8 cellular contexts compared by ENCODE assay signal in genomic region chrX:20140410-20140809, GRCh38. TPM values are rescaled to one million over a fixed set of nuclear protein-coding genes. Genes with fewer than 3 reads are reported as not detected.
A peak's percentile ranks its signal among the peaks of the same experiment; 100 is the strongest.
DNase-seq lines count a peak whose midpoint lies in the region; ATAC-seq, FAIRE-seq and TF ChIP-seq lines count a peak whose summit lies in the region.

No MANE protein-coding gene starts in this region.

- H3K9me2 ChIP-seq in MM.1S (replicated peaks; ENCODE audit: insufficient read depth, low read length): no peaks in the 10 kb centered on the region

- FAIRE-seq in colon (lab: Jason Lieb, UNC): peak; percentile 86
- FAIRE-seq in HTR-8/SVneo (lab: Jason Lieb, UNC): no peak

- POLR2A ChIA-PET in CD8-positive, alpha-beta T cell (lab: Charles Lee): no interaction called here

- H3K79me2 ChIP-seq in MM.1S (ENCODE audit: low read length): peaks cover 59% of the 10 kb centered on the region

- no peak for TF ChIP-seq CTCF in CD8-positive, alpha-beta T cell (IDR thresholded peaks at IDR 0.05)
- TF ChIP-seq CTCF in MM.1S (IDR thresholded peaks at IDR 0.05; ENCODE audit: low read length) (no peak), neural crest cell (conservative IDR thresholded peaks at IDR 0.05) (no peak)

- H3K4me3 ChIP-seq in CD8-positive, alpha-beta T cell (ENCODE audit: low read depth, low read length): peak overlapping the region; percentile 73
- peak overlapping the region; percentile 81 for H3K4me3 ChIP-seq in MM.1S (ENCODE audit: low read length)

- peaks cover 15% of the 10 kb centered on the region for H3K4me1 ChIP-seq in CD8-positive, alpha-beta T cell (ENCODE audit: insufficient read depth, low read length)
- peaks cover 4% of the 10 kb centered on the region; the same call in 1 of the 2 replicates for H3K4me1 ChIP-seq in MM.1S (ENCODE audit: low read length)

- peaks cover 26% of the 10 kb centered on the region for H3K36me3 Mint-ChIP-seq in CD8-positive, alpha-beta T cell
- H3K36me3 Mint-ChIP-seq in neural crest cell (ENCODE audit: low read depth): peaks cover 21% of the 10 kb centered on the region

- no peak for ATAC-seq in CD8-positive, alpha-beta T cell

- peak overlapping the region; percentile 79 for H3K27ac ChIP-seq in CD8-positive, alpha-beta T cell (ENCODE audit: low read depth, low read length)
- no peak overlapping the region for H3K27ac ChIP-seq in MM.1S (ENCODE audit: low read length)

- H3F3A ChIP-seq in MM.1S (ENCODE audit: insufficient read depth, low read length): no peaks in the 10 kb centered on the region

- intact Hi-C loops in CD8-positive, alpha-beta T cell (cut with DNase I, micrococcal nuclease): loop anchor here (2.0 to 10.0 kb wide), 5 partner anchors 112 to 1156 kb away; partner anchors contain the start of genes BCLAF3 (in 2 of the 2), PHKA2 (in 1 of the 2) and RPS6KA3 (in 1 of the 2)

- no peak for DNase-seq in CD8-positive, alpha-beta T cell
- DNase-seq in MM.1S (no peak), neural crest cell (ENCODE audit: low read depth, low spot score) (no peak), HTR-8/SVneo (ENCODE audit: insufficient read length, low spot score) (no peak), COR-L47 (lab: John Stamatoyannopoulos, UW) (no peak), NCI-H1105 treated with DMSO at 0.1 percent for 48 hours (lab: John Stamatoyannopoulos, UW) (no peak), NCI-H1417 treated with DMSO at 0.1 percent for 48 hours (lab: John Stamatoyannopoulos, UW) (no peak)

- H3K27me3 ChIP-seq in CD8-positive, alpha-beta T cell (ENCODE audit: insufficient read depth, low read length): no peaks in the 10 kb centered on the region
- no peaks in the 10 kb centered on the region for H3K27me3 ChIP-seq in MM.1S (replicated peaks; ENCODE audit: insufficient read depth, low read length)

- peaks cover 8% of the 10 kb centered on the region for H4K20me1 ChIP-seq in MM.1S (ENCODE audit: insufficient read depth, low read length)

- H3K36me3 ChIP-seq in CD8-positive, alpha-beta T cell (ENCODE audit: insufficient read depth, low read length): no peaks in the 10 kb centered on the region
- peaks cover 8% of the 10 kb centered on the region for H3K36me3 ChIP-seq in MM.1S (replicated peaks; ENCODE audit: insufficient read depth, low read length)

- H3K27me3 Mint-ChIP-seq in CD8-positive, alpha-beta T cell (ENCODE audit: low read depth): no peaks in the 10 kb centered on the region
- no peaks in the 10 kb centered on the region for H3K27me3 Mint-ChIP-seq in neural crest cell (ENCODE audit: low read depth)

- H2AFZ ChIP-seq in MM.1S (ENCODE audit: low read length): no peak overlapping the region

- H3K4me2 ChIP-seq in MM.1S (ENCODE audit: low read depth, low read length): peak overlapping the region; percentile 73

- H3K27ac Mint-ChIP-seq in CD8-positive, alpha-beta T cell: no peak overlapping the region
- H3K27ac Mint-ChIP-seq in neural crest cell (ENCODE audit: unreplicated experiment): no peak overlapping the region

- peaks cover 35% of the 10 kb centered on the region for H3K4me1 Mint-ChIP-seq in CD8-positive, alpha-beta T cell (ENCODE audit: low read depth)
- H3K4me1 Mint-ChIP-seq in neural crest cell: peaks cover 24% of the 10 kb centered on the region

- H3K9me3 ChIP-seq in CD8-positive, alpha-beta T cell (ENCODE audit: low read length): no peaks in the 10 kb centered on the region
- H3K9me3 ChIP-seq in MM.1S (replicated peaks; ENCODE audit: insufficient read depth, low read length): no peaks in the 10 kb centered on the region

- CTCF ChIA-PET in CD8-positive, alpha-beta T cell (lab: Charles Lee): no interaction called here

- H3K9me3 Mint-ChIP-seq in CD8-positive, alpha-beta T cell: no peaks in the 10 kb centered on the region
- peaks cover 3% of the 10 kb centered on the region for H3K9me3 Mint-ChIP-seq in neural crest cell

- peak overlapping the region; percentile 88 for H3K9ac ChIP-seq in MM.1S (ENCODE audit: low read length)

- peak overlapping the region; percentile 85 for H3K4me3 Mint-ChIP-seq in CD8-positive, alpha-beta T cell
- peak overlapping the region; percentile 95 for H3K4me3 Mint-ChIP-seq in neural crest cell

RNA-seq across cellular contexts. Expression of gene EIF1AX, which starts 1.2 kb away (rescaled TPM):
- 10 to 100 TPM; 71.7 to 73.3 TPM for total RNA-seq in CD8-positive, alpha-beta T cell
- total RNA-seq in neural crest cell: 109 and 119 TPM in 2 replicates

RNA-seq across cellular contexts. Expression of gene MAP7D2, which starts 23.7 kb away (rescaled TPM):
- total RNA-seq in CD8-positive, alpha-beta T cell: under 1 TPM in 1 of 2 experiments, not detected in 1; 0.11 TPM
- 6.5 TPM in 2 replicates for total RNA-seq in neural crest cell
